In genomic region chr15:92899910-92900711, GRCh38 we compare ENCODE assay signal across 1 cellular context.
TF ChIP-seq lines count a peak whose summit lies in the region.

Gene CHD2 (plus strand): TSS chr15:92900324. CDS start chr15:92901238, 914 bp downstream.

TF ChIP-seq in HEK293, 187 proteins besides CTCF, POLR2A, EP300 and RAD21 (continued from another document and continues in another):
- TF ChIP-seq ZNF561 (tag by site-specific recombination; IDR thresholded peaks at IDR 0.05; ENCODE audit: borderline replicate concordance), result no peak
- TF ChIP-seq KLF16 (tag by site-specific recombination; IDR thresholded peaks at IDR 0.05), result no peak; the same call in 1 of the 2 replicates
- TF ChIP-seq PRDM6 (tag by site-specific recombination; IDR thresholded peaks at IDR 0.05), result peak; percentile 67
- TF ChIP-seq ZSCAN18 (tag by site-specific recombination; IDR thresholded peaks at IDR 0.05), result no peak
- peak; percentile 79 for TF ChIP-seq SP2 (tag by site-specific recombination; IDR thresholded peaks at IDR 0.05)
- no peak for TF ChIP-seq ZBTB1 (tag by site-specific recombination; IDR thresholded peaks at IDR 0.05)
- no peak for TF ChIP-seq ZNF473 (tag by site-specific recombination; IDR thresholded peaks at IDR 0.05)
- no peak for TF ChIP-seq ZNF248 (tag by site-specific recombination; IDR thresholded peaks at IDR 0.05)
- no peak for TF ChIP-seq AEBP2 (tag by site-specific recombination; IDR thresholded peaks at IDR 0.05; ENCODE audit: borderline replicate concordance)
- TF ChIP-seq BCL11B (tag by site-specific recombination; IDR thresholded peaks at IDR 0.05; ENCODE audit: low read depth), result no peak; the same call in 1 of the 2 replicates
- TF ChIP-seq ZSCAN16 (tag by site-specific recombination; IDR thresholded peaks at IDR 0.05), result no peak
- TF ChIP-seq ZNF37A (tag by site-specific recombination; IDR thresholded peaks at IDR 0.05), result no peak
- TF ChIP-seq SP7 (tag by site-specific recombination; IDR thresholded peaks at IDR 0.05), result peak; percentile 68
- TF ChIP-seq ZNF629 (tag by site-specific recombination; IDR thresholded peaks at IDR 0.05), result no peak; the same call in 1 of the 2 replicates
- TF ChIP-seq GLIS1 (tag by site-specific recombination; IDR thresholded peaks at IDR 0.05), result peak; percentile 43; the same call in 1 of the 2 replicates
- TF ChIP-seq KLF7 (tag by site-specific recombination; IDR thresholded peaks at IDR 0.05; ENCODE audit: borderline replicate concordance), result no peak; the same call in 1 of the 2 replicates
- no peak for TF ChIP-seq TRIM28 (IDR thresholded peaks at IDR 0.05; ENCODE audit: borderline replicate concordance, low read length)
- no peak for TF ChIP-seq ZNF510 (tag by site-specific recombination; IDR thresholded peaks at IDR 0.05; ENCODE audit: insufficient replicate concordance)
- no peak for TF ChIP-seq ZNF19 (tag by site-specific recombination; IDR thresholded peaks at IDR 0.05; ENCODE audit: low read depth)
- TF ChIP-seq ZNF624 (tag by site-specific recombination; IDR thresholded peaks at IDR 0.05), result no peak
- no peak for TF ChIP-seq ZNF274 (IDR thresholded peaks at IDR 0.05; ENCODE audit: low read length)
- TF ChIP-seq ZNF274 (tag by site-specific recombination; IDR thresholded peaks at IDR 0.05; ENCODE audit: borderline replicate concordance), result no peak
- TF ChIP-seq KLF10 (tag by site-specific recombination; IDR thresholded peaks at IDR 0.05), result peak; percentile 34; the same call in 1 of the 2 replicates
- TF ChIP-seq ZNF645 (tag by site-specific recombination; IDR thresholded peaks at IDR 0.05), result no peak
- TF ChIP-seq ZNF596 (tag by site-specific recombination; IDR thresholded peaks at IDR 0.05), result peak; percentile 94
- TF ChIP-seq ZBTB49 (tag by site-specific recombination; IDR thresholded peaks at IDR 0.05; ENCODE audit: low read depth), result no peak
- TF ChIP-seq ZNF600 (tag by site-specific recombination; IDR thresholded peaks at IDR 0.05), result peak; percentile 63
- no peak for TF ChIP-seq ZNF398 (tag by site-specific recombination; IDR thresholded peaks at IDR 0.05)
- peak; percentile 90 for TF ChIP-seq ZEB2 (tag by site-specific recombination; IDR thresholded peaks at IDR 0.05)
- TF ChIP-seq YY2 (tag by site-specific recombination; IDR thresholded peaks at IDR 0.05), result 0 out of 2 replicates have a peak, but pooled peaks have one; percentile 47
- TF ChIP-seq ZNF140 (tag by site-specific recombination; IDR thresholded peaks at IDR 0.05), result no peak
- no peak for TF ChIP-seq ZNF777 (tag by site-specific recombination; IDR thresholded peaks at IDR 0.05; ENCODE audit: borderline replicate concordance)
- no peak; the same call in 1 of the 2 replicates for TF ChIP-seq ZNF76 (tag by site-specific recombination; IDR thresholded peaks at IDR 0.05; ENCODE audit: borderline replicate concordance, low read depth)
- no peak for TF ChIP-seq ZNF26 (tag by site-specific recombination; IDR thresholded peaks at IDR 0.05)
- TF ChIP-seq ZNF610 (tag by site-specific recombination; IDR thresholded peaks at IDR 0.05; ENCODE audit: borderline replicate concordance), result no peak
- no peak for TF ChIP-seq ATF2 (tag by site-specific recombination; IDR thresholded peaks at IDR 0.05; ENCODE audit: low read depth)
- TF ChIP-seq ZFP41 (tag by site-specific recombination; IDR thresholded peaks at IDR 0.05; ENCODE audit: borderline replicate concordance), result no peak
- TF ChIP-seq ZFP3 (tag by site-specific recombination; IDR thresholded peaks at IDR 0.05; ENCODE audit: low read depth), result no peak
- peak; percentile 12; the same call in 1 of the 2 replicates for TF ChIP-seq REPIN1 (tag by site-specific recombination; IDR thresholded peaks at IDR 0.05; ENCODE audit: low read depth)
- no peak; the same call in 1 of the 2 replicates for TF ChIP-seq WT1 (tag by site-specific recombination; IDR thresholded peaks at IDR 0.05)
- TF ChIP-seq MEIS1 (CRISPR knock-in tag; IDR thresholded peaks at IDR 0.05; ENCODE audit: borderline replicate concordance), result no peak
- no peak for TF ChIP-seq MZF1 (tag by site-specific recombination; IDR thresholded peaks at IDR 0.05; ENCODE audit: borderline replicate concordance)
- TF ChIP-seq ZNF701 (tag by site-specific recombination; IDR thresholded peaks at IDR 0.05), result no peak
- no peak; the same call in 1 of the 2 replicates for TF ChIP-seq ZNF558 (tag by site-specific recombination; IDR thresholded peaks at IDR 0.05)
- peak; percentile 73 for TF ChIP-seq ZBTB17 (tag by site-specific recombination; IDR thresholded peaks at IDR 0.05)
- peak; percentile 62; the same call in 1 of the 2 replicates for TF ChIP-seq ZNF501 (tag by site-specific recombination; IDR thresholded peaks at IDR 0.05)
- peak; percentile 92 for TF ChIP-seq ZNF366 (tag by site-specific recombination; conservative IDR thresholded peaks at IDR 0.05)
- no peak for TF ChIP-seq ZFHX2 (tag by site-specific recombination; conservative IDR thresholded peaks at IDR 0.05)
- TF ChIP-seq ZNF341 (tag by site-specific recombination; IDR thresholded peaks at IDR 0.05; ENCODE audit: low read depth), result peak; percentile 40; the same call in 1 of the 2 replicates
- no peak for TF ChIP-seq ZSCAN23 (tag by site-specific recombination; IDR thresholded peaks at IDR 0.05)
- TF ChIP-seq ZNF658 (tag by site-specific recombination; IDR thresholded peaks at IDR 0.05), result no peak
- no peak for TF ChIP-seq GFI1B (tag by site-specific recombination; IDR thresholded peaks at IDR 0.05)
- no peak for TF ChIP-seq ZNF138 (tag by site-specific recombination; IDR thresholded peaks at IDR 0.05; ENCODE audit: borderline replicate concordance)
- TF ChIP-seq ZNF221 (tag by site-specific recombination; IDR thresholded peaks at IDR 0.05; ENCODE audit: borderline replicate concordance), result no peak
- TF ChIP-seq ZNF23 (tag by site-specific recombination; IDR thresholded peaks at IDR 0.05; ENCODE audit: borderline replicate concordance), result no peak
- no peak for TF ChIP-seq ZNF24 (tag by site-specific recombination; IDR thresholded peaks at IDR 0.05)
